Comparison of ENCODE assay signal across 19 cellular contexts in genomic region chr5:72485366-72486052, GRCh38. TPM values are rescaled to one million over a fixed set of nuclear protein-coding genes. Genes with fewer than 3 reads are reported as not detected.
DNase-seq lines count a peak whose midpoint lies in the region; ATAC-seq and TF ChIP-seq lines count a peak whose summit lies in the region.
"Had no signal": no experiment of that assay in that cellular context is flagged by ENCODE, and none has a peak within 500 bp of the region (broad histone marks: within the 10 kb centered on the region; RNA-seq: fewer than 3 reads in every experiment).

No MANE protein-coding gene starts in this region.

- H3K36me3 Mint-ChIP-seq in GM23338 (ENCODE audit: low read depth) = no peaks in the 10 kb centered on the region
- H3K36me3 Mint-ChIP-seq: CD8-positive, alpha-beta T cell had no signal

- H3K36me3 ChIP-seq in GM23338 (ENCODE audit: insufficient read depth) (no peaks in the 10 kb centered on the region), psoas muscle (ENCODE audit: insufficient read depth in 1 of 2, low read depth in 1 of 2) (peaks cover 0 to 3% of the 10 kb centered on the region in 2 donors)

- peak; percentile 85 for ATAC-seq in GM23338
- peak; percentile 63 to 89 (median 80) for ATAC-seq in psoas muscle
- no peak for ATAC-seq in HG02642 (IDR thresholded peaks at IDR 0.05; ENCODE audit: poor library complexity, unreplicated experiment)
- ATAC-seq in GM21381 (IDR thresholded peaks at IDR 0.05; ENCODE audit: unreplicated experiment) = no peak
- ATAC-seq: CD8-positive, alpha-beta T cell; Right ventricle myocardium inferior; stimulated activated naive CD8-positive, alpha-beta T cell treated with anti-CD3 and anti-CD28 coated beads, Interleukin-15, Interleukin-2, amounts not matched to agents 100 U/mL and 50 U/mL, for 24 hours had no signal

- peak overlapping the region; percentile 89 for H2AFZ ChIP-seq in GM23338

- TF ChIP-seq CTCF in GM23338 (conservative IDR thresholded peaks at IDR 0.05; ENCODE audit: low read depth in 2 of 2) (no peak), psoas muscle (IDR thresholded peaks at IDR 0.05) (no peak)

- H3K9me2 ChIP-seq in GM23338 (ENCODE audit: insufficient read depth) = 0 out of 2 replicates have a peak, but pooled peaks cover 6% of the 10 kb centered on the region

- intact Hi-C loops in psoas muscle (cut with DNase I) = no loop called here

- no peaks in the 10 kb centered on the region for H3K27me3 ChIP-seq in GM23338 (ENCODE audit: insufficient read depth)
- H3K27me3 ChIP-seq in psoas muscle (ENCODE audit: insufficient read depth in 3 of 3, low read length in 2 of 3) = no peaks in the 10 kb centered on the region

- no peaks in the 10 kb centered on the region for H3K27me3 Mint-ChIP-seq in GM23338 (ENCODE audit: insufficient read depth, low read depth, poor library complexity)

- H3K27ac Mint-ChIP-seq in GM23338 = peak overlapping the region; percentile 45; the same call in 1 of the 2 replicates
- H3K27ac Mint-ChIP-seq: activated T-helper 1 cell treated with anti-CD3 and anti-CD28 coated beads, Interleukin-12 subunit alpha, Interleukin-12 subunit beta, Interleukin-2, Interleukin-4 antibody, amounts not matched to agents 30 ng/mL and 10 ng/mL and 1 ng/mL, durations not matched to agents 14 hours and 24 hours and 36 hours; CD8-positive, alpha-beta T cell; progenitor cell of endocrine pancreas had no signal

- H4K20me1 ChIP-seq in GM23338 (replicated peaks; ENCODE audit: insufficient read depth) = no peaks in the 10 kb centered on the region

- H3K9me3 ChIP-seq in psoas muscle = no peaks in the 10 kb centered on the region

- H3K4me3 Mint-ChIP-seq in GM23338 = no peak overlapping the region
- H3K4me3 Mint-ChIP-seq: activated T-helper 1 cell treated with anti-CD3 and anti-CD28 coated beads, Interleukin-12 subunit alpha, Interleukin-12 subunit beta, Interleukin-2, Interleukin-4 antibody, amounts not matched to agents 30 ng/mL and 10 ng/mL and 1 ng/mL, durations not matched to agents 14 hours and 24 hours and 36 hours; CD8-positive, alpha-beta T cell had no signal

- no peak overlapping the region for H3K27ac ChIP-seq in GM23338 (ENCODE audit: low read depth)
- peak overlapping the region; percentile 68 for H3K27ac ChIP-seq in epithelial cell of prostate
- peak overlapping the region; percentile 83 for H3K27ac ChIP-seq in psoas muscle
- H3K27ac ChIP-seq: VCaP had no signal

- no peak for DNase-seq in GM23338 (ENCODE audit: low spot score)
- peak; percentile 39 to 63 for DNase-seq in NCI-H446 (lab: John Stamatoyannopoulos, UW)
- DNase-seq in epithelial cell of prostate (ENCODE audit: low read depth, low spot score) = peak; percentile 62
- no peak for DNase-seq in psoas muscle
- no peak for DNase-seq in hypothalamus (lab: John Stamatoyannopoulos, UW)
- no peak for DNase-seq in NCI-H526 treated with DMSO at 0.1 percent for 48 hours (lab: John Stamatoyannopoulos, UW)
- DNase-seq: CD8-positive, alpha-beta T cell; effector CD4-positive, alpha-beta T cell; MM.1S; stimulated activated CD4-positive, alpha-beta T cell treated with anti-CD3 and anti-CD28 coated beads, Interleukin-15, amount 100 ng/mL, for 24 hours; stimulated activated naive CD8-positive, alpha-beta T cell treated with anti-CD3 and anti-CD28 coated beads, Interleukin-15, Interleukin-2, amounts not matched to agents 100 U/mL and 50 U/mL, for 24 hours; T-helper 1 cell had no signal

- H3K4me3 ChIP-seq in GM23338 (no peak overlapping the region), psoas muscle (no peak overlapping the region)

- H3K4me1 ChIP-seq in GM23338 (ENCODE audit: insufficient read depth) (peaks cover 21% of the 10 kb centered on the region), psoas muscle (peaks cover 20% of the 10 kb centered on the region)

- H3K4me2 ChIP-seq in GM23338 = peak overlapping the region; percentile 61

- H3K79me2 ChIP-seq in GM23338 (replicated peaks; ENCODE audit: insufficient read depth) = no peaks in the 10 kb centered on the region

- 52 to 64% (median 58%) methylated on average over 8 of the region's 8 CpGs for WGBS in psoas muscle, 3 donors

- H3K9me3 Mint-ChIP-seq in GM23338 = no peaks in the 10 kb centered on the region
- H3K9me3 Mint-ChIP-seq: activated T-helper 1 cell treated with anti-CD3 and anti-CD28 coated beads, Interleukin-12 subunit alpha, Interleukin-12 subunit beta, Interleukin-2, Interleukin-4 antibody, amounts not matched to agents 30 ng/mL and 10 ng/mL and 1 ng/mL, durations not matched to agents 14 hours and 24 hours and 36 hours; CD8-positive, alpha-beta T cell had no signal

- peaks cover 18% of the 10 kb centered on the region for H3K4me1 Mint-ChIP-seq in GM23338

- no peaks in the 10 kb centered on the region for H3F3A ChIP-seq in GM23338 (replicated peaks; ENCODE audit: low read depth)

TF ChIP-seq in GM23338, 12 proteins besides CTCF, POLR2A, EP300 and RAD21:
- TF ChIP-seq ZNF462 (CRISPR knock-in tag; IDR thresholded peaks at IDR 0.05) (no peak), ETS1 (IDR thresholded peaks at IDR 0.05) (no peak)

RNA-seq across cellular contexts. Expression of gene ZNF366, which starts 21.7 kb away (rescaled TPM):
- total RNA-seq in GM23338 (2014; rRNA removed; shearing (Covaris generic)) = not detected in 2 replicates
- polyA plus RNA-seq in GM23338 (2016; fragmentation: Nextera tagmentation; extraction: Ambion mirVana) = not detected in 2 replicates
- 1 to 10 TPM; 3.4 to 6.6 (median 3.9) TPM for total RNA-seq in psoas muscle
- 1 to 10 TPM; 1.2 to 1.4 (median 1.3) TPM for polyA plus RNA-seq in psoas muscle
- total RNA-seq: activated T-helper 1 cell treated with anti-CD3 and anti-CD28 coated beads, Interleukin-12 subunit alpha, Interleukin-12 subunit beta, Interleukin-2, Interleukin-4 antibody, amounts not matched to agents 30 ng/mL and 10 ng/mL and 1 ng/mL, durations not matched to agents 14 hours and 24 hours and 36 hours; CD8-positive, alpha-beta T cell; G401; progenitor cell of endocrine pancreas had no signal

Comparison
In these comparisons a context has a peak if more than half of its experiments do, and no peak if none do; other contexts are left out.
1. ATAC-seq: peak in GM23338 (single experiment) and psoas muscle (4 of 4); none in HG02642 (single experiment) and GM21381 (single experiment).
2. DNase-seq: peak in NCI-H446 (2 of 2) and epithelial cell of prostate (single experiment); none in GM23338 (single experiment), psoas muscle (0 of 2), hypothalamus (0 of 51) and NCI-H526 treated with DMSO at 0.1 percent for 48 hours (single experiment).